In the genomic region with DNA sequence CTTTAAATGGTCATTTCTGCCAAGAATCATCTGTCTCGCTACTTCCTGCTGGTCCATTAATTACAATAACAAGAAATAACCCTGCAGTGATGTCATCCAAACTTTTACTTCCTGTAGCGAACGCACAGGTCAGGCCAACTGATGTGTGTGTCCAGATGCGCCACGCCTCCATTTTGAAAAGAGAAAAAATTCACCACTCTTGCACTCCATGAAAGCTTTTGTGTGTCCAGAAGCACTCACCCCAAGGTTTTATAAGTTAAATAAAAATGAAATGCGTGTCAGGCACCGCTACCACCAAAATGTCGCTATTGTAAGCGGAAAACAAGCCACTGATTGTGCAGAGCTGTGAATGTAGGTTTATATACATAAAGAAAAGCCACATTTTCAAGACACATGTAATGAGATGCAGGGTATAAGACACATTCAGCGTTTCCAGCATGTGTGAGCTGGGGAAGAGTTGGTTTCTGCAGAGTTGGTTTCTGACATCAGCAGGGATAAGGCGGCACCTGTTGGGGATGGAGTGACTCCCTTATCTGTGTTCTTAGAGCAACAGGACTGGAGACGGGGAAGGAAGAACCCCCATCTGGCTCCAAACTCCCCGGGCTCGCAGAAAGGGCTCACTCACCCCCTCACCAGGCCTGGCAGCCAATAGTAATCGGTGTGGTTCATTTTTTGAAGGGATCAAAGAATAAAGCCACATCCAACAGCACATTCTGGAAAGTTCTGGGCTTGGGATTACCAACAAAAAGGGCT, we compare ENCODE assay signal across 22 cellular contexts.
DNase-seq lines count a peak whose midpoint lies in the region; ATAC-seq, FAIRE-seq and TF ChIP-seq lines count a peak whose summit lies in the region.
"Had no signal": no experiment of that assay in that cellular context is flagged by ENCODE, and none has a peak within 500 bp of the region (broad histone marks: within the 10 kb centered on the region; RNA-seq: fewer than 3 reads in every experiment).

No MANE protein-coding gene starts in this region.

- peak overlapping the region in 1 of 2 donors; percentile 4 for H3K27ac ChIP-seq in small intestine (ENCODE audit: low read depth in 1 of 2, low read length in 1 of 2)
- H3K27ac ChIP-seq: epithelial cell of prostate had no signal

- H3K4me3 Mint-ChIP-seq in neural crest cell: peak overlapping the region; percentile 2
- no peak overlapping the region for H3K4me3 Mint-ChIP-seq in activated CD4-positive, alpha-beta T cell treated with anti-CD3 and anti-CD28 coated beads, Interleukin-2, amount 10 ng/mL, durations not matched to agents 7 days and 5 days
- H3K4me3 Mint-ChIP-seq: CD4-positive, alpha-beta memory T cell; central memory CD8-positive, alpha-beta T cell; T-helper 1 cell treated with Interleukin-12 subunit alpha and Interleukin-12 subunit beta and Interleukin-4 antibody, amounts not matched to agents 30 μg/mL and 1 μg/mL, for 36 hours had no signal

- peak; percentile 17 for DNase-seq in Right ventricle myocardium superior
- no peak for DNase-seq in cardiac septum (ENCODE audit: low spot score)
- no peak for DNase-seq in left ventricle myocardium superior
- no peak for DNase-seq in neural crest cell (ENCODE audit: low read depth, low spot score)
- no peak for DNase-seq in activated naive CD4-positive, alpha-beta T cell treated with Interleukin-2 at 50 U/mL for 16 hours
- DNase-seq in small intestine: no peak
- DNase-seq in activated CD4-positive, alpha-beta T cell treated with anti-CD3 and anti-CD28 coated beads, Interleukin-2, amount 10 ng/mL, durations not matched to agents 7 days and 5 days: no peak
- DNase-seq: 8988T; activated CD4-positive, CD25-positive, alpha-beta regulatory T cell treated with anti-CD3 and anti-CD28 coated beads, Interleukin-2, amount 50 U/mL, for 72 hours; activated CD8-positive, alpha-beta memory T cell treated with anti-CD3 and anti-CD28 coated beads, Interleukin-2, amount 50 U/mL, for 4 hours; CD4-positive, alpha-beta memory T cell; EL; NCI-H187; NCI-H69; occipital lobe had no signal

- peaks cover 29% of the 10 kb centered on the region for H3K36me3 Mint-ChIP-seq in neural crest cell (ENCODE audit: low read depth)
- H3K36me3 Mint-ChIP-seq in activated CD4-positive, alpha-beta T cell treated with anti-CD3 and anti-CD28 coated beads, Interleukin-2, amount 10 ng/mL, durations not matched to agents 7 days and 5 days (ENCODE audit: low read depth): no peaks in the 10 kb centered on the region
- H3K36me3 Mint-ChIP-seq: activated naive CD4-positive, alpha-beta T cell treated with anti-CD3 and anti-CD28 coated beads, Interleukin-2, amount 50 U/mL, for 72 hours; CD4-positive, alpha-beta memory T cell had no signal

- H3K27me3 ChIP-seq in small intestine (ENCODE audit: control insufficient read depth in 2 of 2, insufficient read depth in 2 of 2, low read length in 2 of 2): no peaks in the 10 kb centered on the region

- ATAC-seq in Right ventricle myocardium superior (ENCODE audit: poor library complexity) (no peak), left ventricle myocardium superior (peak; percentile 16), GM19452 (IDR thresholded peaks at IDR 0.05; ENCODE audit: unreplicated experiment) (no peak)
- ATAC-seq: activated naive CD4-positive, alpha-beta T cell treated with anti-CD3 and anti-CD28 coated beads, Interleukin-2, amount 50 U/mL, for 72 hours had no signal

- no peak for TF ChIP-seq CTCF in neural crest cell (conservative IDR thresholded peaks at IDR 0.05)

- intact Hi-C loops in Right ventricle myocardium superior (cut with DNase I) (no loop called here), cardiac septum (cut with DNase I) (no loop called here), left ventricle myocardium superior (cut with micrococcal nuclease) (no loop called here)

- peak overlapping the region; percentile 83 for H3K27ac Mint-ChIP-seq in neural crest cell (ENCODE audit: unreplicated experiment)
- H3K27ac Mint-ChIP-seq in activated CD4-positive, alpha-beta T cell treated with anti-CD3 and anti-CD28 coated beads, Interleukin-2, amount 10 ng/mL, durations not matched to agents 7 days and 5 days: no peak overlapping the region
- H3K27ac Mint-ChIP-seq: activated naive CD4-positive, alpha-beta T cell treated with anti-CD3 and anti-CD28 coated beads, Interleukin-2, amount 50 U/mL, for 72 hours; CD4-positive, alpha-beta memory T cell; T-helper 1 cell treated with Interleukin-12 subunit alpha and Interleukin-12 subunit beta and Interleukin-4 antibody, amounts not matched to agents 30 μg/mL and 1 μg/mL, for 36 hours had no signal

- CTCF ChIA-PET in activated CD4-positive, alpha-beta T cell treated with anti-CD3 and anti-CD28 coated beads, Interleukin-2, amount 10 ng/mL, durations not matched to agents 7 days and 5 days (lab: Charles Lee): interaction anchor here (0.9 to 1.2 kb wide), 2 partner anchors 11 kb away, joined by 3 read pairs; no protein-coding TSS in a partner anchor

- no peaks in the 10 kb centered on the region for H3K9me3 ChIP-seq in small intestine (ENCODE audit: control insufficient read depth, low read depth)

- H3K4me3 ChIP-seq in small intestine (ENCODE audit: low read depth in 1 of 2, low read length in 2 of 2): no peak overlapping the region

- POLR2A ChIA-PET in activated CD4-positive, alpha-beta T cell treated with anti-CD3 and anti-CD28 coated beads, Interleukin-2, amount 10 ng/mL, durations not matched to agents 7 days and 5 days (lab: Charles Lee): no interaction called here

- H3K4me1 ChIP-seq in small intestine (ENCODE audit: control insufficient read depth in 2 of 2, insufficient read depth in 1 of 2, low read depth in 1 of 2, low read length in 1 of 2): no peaks in the 10 kb centered on the region

- no peaks in the 10 kb centered on the region for H3K9me3 Mint-ChIP-seq in neural crest cell
- H3K9me3 Mint-ChIP-seq in activated CD4-positive, alpha-beta T cell treated with anti-CD3 and anti-CD28 coated beads, Interleukin-2, amount 10 ng/mL, durations not matched to agents 7 days and 5 days: peaks cover 2% of the 10 kb centered on the region
- H3K9me3 Mint-ChIP-seq: activated naive CD4-positive, alpha-beta T cell treated with anti-CD3 and anti-CD28 coated beads, Interleukin-2, amount 50 U/mL, for 72 hours; CD4-positive, alpha-beta memory T cell; central memory CD8-positive, alpha-beta T cell; T-helper 1 cell treated with Interleukin-12 subunit alpha and Interleukin-12 subunit beta and Interleukin-4 antibody, amounts not matched to agents 30 μg/mL and 1 μg/mL, for 36 hours had no signal

- no peak for FAIRE-seq in small intestine (lab: Jason Lieb, UNC)
- FAIRE-seq: GM12892, RCC 7860 had no signal

- WGBS in small intestine, 3 donors: 74 to 90% (median 86%) methylated on average over 15 of the region's 15 CpGs

- peaks cover 68% of the 10 kb centered on the region for H3K4me1 Mint-ChIP-seq in neural crest cell
- H3K4me1 Mint-ChIP-seq in activated CD4-positive, alpha-beta T cell treated with anti-CD3 and anti-CD28 coated beads, Interleukin-2, amount 10 ng/mL, durations not matched to agents 7 days and 5 days: no peaks in the 10 kb centered on the region
- H3K4me1 Mint-ChIP-seq: CD4-positive, alpha-beta memory T cell; central memory CD8-positive, alpha-beta T cell had no signal

- no peaks in the 10 kb centered on the region for H3K27me3 Mint-ChIP-seq in neural crest cell (ENCODE audit: low read depth)
- peaks cover 2% of the 10 kb centered on the region for H3K27me3 Mint-ChIP-seq in activated CD4-positive, alpha-beta T cell treated with anti-CD3 and anti-CD28 coated beads, Interleukin-2, amount 10 ng/mL, durations not matched to agents 7 days and 5 days

- H3K36me3 ChIP-seq in small intestine (ENCODE audit: control insufficient read depth in 2 of 2, insufficient read depth in 2 of 2, low read length in 2 of 2): peaks cover 2 to 3% of the 10 kb centered on the region in 2 donors
